25 cellular contexts compared by ENCODE assay signal in the genomic region with DNA sequence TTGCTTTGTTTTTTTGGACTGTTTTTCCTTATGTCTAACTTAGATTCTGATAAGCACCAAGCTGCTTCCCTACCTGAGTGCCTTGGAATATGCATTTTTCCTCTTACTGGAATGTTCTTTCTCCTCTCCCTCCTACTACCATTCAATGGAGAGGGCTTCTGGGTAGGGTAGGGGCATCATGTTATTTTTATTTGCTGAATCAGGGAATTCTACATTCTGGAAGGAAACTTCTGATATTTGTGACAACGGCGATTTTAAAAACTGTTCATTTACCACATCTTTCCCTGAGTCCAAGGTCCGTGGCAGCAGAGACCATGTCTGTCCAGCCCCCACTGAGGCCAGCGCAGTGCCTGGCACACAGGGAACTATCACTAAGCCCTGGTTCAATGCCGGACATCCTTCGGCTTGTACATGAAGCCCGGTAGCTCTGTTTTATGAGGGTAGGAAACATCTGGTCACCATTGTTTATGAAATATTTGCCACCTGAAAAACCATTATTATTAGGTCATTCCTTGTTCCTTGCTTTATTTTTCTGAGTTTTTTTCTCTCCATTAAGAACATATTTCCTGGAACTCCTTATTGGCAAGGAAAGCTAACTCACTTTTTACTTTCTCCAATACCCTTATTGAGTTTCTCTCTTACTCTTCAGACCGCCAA.
"Had no signal": no experiment of that assay in that cellular context is flagged by ENCODE, and none has a peak within 500 bp of the region (broad histone marks: within the 10 kb centered on the region; RNA-seq: fewer than 3 reads in every experiment).

No MANE protein-coding gene starts in this region.

- H3K36me3 ChIP-seq: left lung, lower lobe of right lung, ovary, stomach, thyroid gland, transverse colon, upper lobe of left lung, vagina had no signal

- H3K4me3 ChIP-seq: left lung, lower lobe of right lung, ovary, right atrium auricular region, skin epidermis, stomach, testis, thyroid gland, transverse colon, upper lobe of left lung, vagina had no signal

- H3K36me3 Mint-ChIP-seq: mesothelial cell of epicardium; naive B cell; natural killer cell; stimulated activated naive B cell treated with anti-CD40 and anti-IgM and Interleukin-4, amounts not matched to agents 10 μg/mL and 1 μg/mL and 100 μg/mL, for 72 hours had no signal

- H3K27me3 Mint-ChIP-seq: progenitor cell of endocrine pancreas had no signal

- H3K27me3 ChIP-seq: left lung, ovary, right atrium auricular region, stomach, testis, thyroid gland, transverse colon, upper lobe of left lung, vagina had no signal

- H3K4me1 ChIP-seq: left lung, lower lobe of right lung, testis, upper lobe of left lung, vagina had no signal

- H3K27ac Mint-ChIP-seq: mesothelial cell of epicardium; natural killer cell; progenitor cell of endocrine pancreas; stimulated activated naive B cell treated with anti-CD40 and anti-IgM and Interleukin-4, amounts not matched to agents 10 μg/mL and 1 μg/mL and 100 μg/mL, for 72 hours had no signal

- H3K4me3 Mint-ChIP-seq: mesothelial cell of epicardium; naive B cell; natural killer cell; stimulated activated naive B cell treated with anti-CD40 and anti-IgM and Interleukin-4, amounts not matched to agents 10 μg/mL and 1 μg/mL and 100 μg/mL, for 72 hours had no signal

- H3K4me1 Mint-ChIP-seq: naive B cell; natural killer cell; stimulated activated naive B cell treated with anti-CD40 and anti-IgM and Interleukin-4, amounts not matched to agents 10 μg/mL and 1 μg/mL and 100 μg/mL, for 72 hours had no signal

- DNase-seq: kidney; left colon; left lung; lower lobe of right lung; mesendoderm; naive B cell; natural killer cell; ovary; stimulated activated CD4-positive, alpha-beta T cell treated with anti-CD3 and anti-CD28 coated beads, Interleukin-12 subunit alpha, Interleukin-12 subunit beta, amount 100 ng/mL, for 4 hours; stimulated activated CD4-positive, alpha-beta T cell treated with anti-CD3 and anti-CD28 coated beads, Interleukin-15, amount 100 ng/mL, for 24 hours; stimulated activated CD4-positive, alpha-beta T cell treated with anti-CD3 and anti-CD28 coated beads, Interleukin-2, amount 100 ng/mL, for 24 hours; stimulated activated CD4-positive, alpha-beta T cell treated with anti-CD3 and anti-CD28 coated beads, Interleukin-4, amount 100 ng/mL, for 1 hour; stimulated activated naive B cell treated with anti-CD40 and anti-IgM and Interleukin-4, amounts not matched to agents 10 μg/mL and 1 μg/mL and 100 μg/mL, for 72 hours; stimulated activated naive CD8-positive, alpha-beta T cell treated with anti-CD3 and anti-CD28 coated beads, Interleukin-15, Interleukin-2, amounts not matched to agents 100 U/mL and 50 U/mL, for 24 hours; stomach; testis; thyroid gland; transverse colon; upper lobe of left lung had no signal

- ATAC-seq: left colon; left lung; lower lobe of right lung; natural killer cell; sciatic nerve; stimulated activated naive B cell treated with anti-CD40 and anti-IgM and Interleukin-4, amounts not matched to agents 10 μg/mL and 1 μg/mL and 100 μg/mL, for 72 hours; stimulated activated naive CD8-positive, alpha-beta T cell treated with anti-CD3 and anti-CD28 coated beads, Interleukin-15, Interleukin-2, amounts not matched to agents 100 U/mL and 50 U/mL, for 24 hours had no signal

- H3K9me3 ChIP-seq: left lung, lower lobe of right lung, ovary, right atrium auricular region, stomach, testis, thyroid gland, transverse colon, upper lobe of left lung, vagina had no signal

- H3K9me3 Mint-ChIP-seq: mesothelial cell of epicardium; natural killer cell; stimulated activated naive B cell treated with anti-CD40 and anti-IgM and Interleukin-4, amounts not matched to agents 10 μg/mL and 1 μg/mL and 100 μg/mL, for 72 hours had no signal

- H3K27ac ChIP-seq: left lung, lower lobe of right lung, ovary, right atrium auricular region, skin epidermis, stomach, testis, thyroid gland, transverse colon, upper lobe of left lung, vagina had no signal
